8 cellular contexts compared by ENCODE assay signal in the genomic region with DNA sequence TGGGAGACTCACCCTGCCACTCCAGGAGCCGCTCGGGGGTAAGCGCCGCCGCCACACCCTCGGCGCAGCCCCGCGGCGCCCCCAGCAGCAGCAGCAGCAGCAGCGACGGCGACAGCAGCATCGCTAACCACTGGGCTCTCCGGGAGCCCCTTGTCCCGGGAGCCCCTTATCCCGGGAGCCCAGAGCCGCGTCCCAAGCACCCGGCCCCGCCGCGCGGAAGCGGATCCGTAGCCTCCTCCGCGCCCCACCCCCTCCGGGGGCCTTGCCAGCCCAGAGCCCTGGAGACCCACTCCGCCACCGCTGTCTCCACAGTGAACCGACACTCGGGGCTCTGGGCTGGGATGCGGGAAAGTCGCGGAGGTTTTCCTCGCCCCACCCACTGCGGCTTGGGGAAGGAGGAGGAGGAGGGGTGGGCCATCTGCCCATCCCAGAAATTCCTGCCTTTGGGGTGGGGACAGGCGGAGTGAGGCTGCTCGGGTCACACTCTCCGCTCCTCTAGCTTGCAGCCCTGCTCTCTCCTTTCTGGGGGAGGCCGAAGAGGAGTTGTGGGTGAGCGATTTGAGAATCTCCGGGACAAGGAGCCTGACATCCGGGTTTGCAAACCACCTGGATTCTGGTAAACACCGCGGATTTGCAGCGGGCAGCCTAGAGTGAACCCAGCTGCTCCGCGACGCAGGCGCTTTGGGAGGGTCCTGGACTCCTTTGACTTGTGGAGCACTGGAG. TPM values are rescaled to one million over a fixed set of nuclear protein-coding genes. Genes with fewer than 3 reads are reported as not detected.
DNase-seq lines count a peak whose midpoint lies in the region; ATAC-seq, FAIRE-seq and TF ChIP-seq lines count a peak whose summit lies in the region.

PLA2R1 (minus strand) TSS at position 333 of the 723 bp plus-strand sequence; CDS start at position 121, 212 bp downstream.

- RAD21 ChIA-PET in GM12878 (lab: Charles Lee; ENCODE audit: unreplicated experiment) = no interaction called here

- TF ChIP-seq POLR2A in GM12878 (IDR thresholded peaks at IDR 0.05; ENCODE audit: low read depth, low read length) = no peak

- peaks cover 6 to 11% of the 10 kb centered on the region in 2 experiments for H3K27me3 ChIP-seq in GM12878 (replicated peaks in 1 of 2; ENCODE audit: control insufficient read depth in 2 of 2, insufficient read depth in 2 of 2, low read length in 1 of 2)

- peak within 1 kb of the TSS; percentile 63 for H3K4me3 Mint-ChIP-seq in activated T-cell treated with anti-CD3 and anti-CD28 coated beads, Interleukin-2, amount 50 U/mL, for 4 hours

- FAIRE-seq in GM12878 (lab: Jason Lieb, UNC) = no peak

- WGBS in GM12878 (ENCODE audit: insufficient coverage, insufficient replicate concordance, low lambda C conversion rate, missing lambda C conversion rate) = 46% methylated on average over 34 of the region's 52 CpGs

- no peak within 1 kb of the TSS for H3K27ac ChIP-seq in GM12878 (ENCODE audit: control insufficient read depth, insufficient read depth)

- intact Hi-C loops in GM12878 (cut with micrococcal nuclease; ENCODE audit: unreplicated experiment) = no loop called here

- TF ChIP-seq CTCF in GM12878 (IDR thresholded peaks at IDR 0.05 in 2 of 3, conservative IDR thresholded peaks at IDR 0.05 in 1 of 3; ENCODE audit: control insufficient read depth in 2 of 3, extremely low read depth in 1 of 3, insufficient read depth in 1 of 3, low read depth in 3 of 3, low read length in 3 of 3) = no peak

- H3K9me3 Mint-ChIP-seq in activated T-cell treated with anti-CD3 and anti-CD28 coated beads, Interleukin-2, amount 50 U/mL, for 4 hours = no peaks in the 10 kb centered on the region

- no peaks in the 10 kb centered on the region for H3K4me1 ChIP-seq in GM12878 (ENCODE audit: control insufficient read depth, insufficient read depth, low read length)

- POLR2A ChIA-PET in GM12878 (lab: Charles Lee) = no interaction called here

- in situ Hi-C loops in GM12878 (cut with MboI) = no loop called here

- CTCF ChIA-PET in GM12878 (lab: Yijun Ruan, JAX) = no interaction called here

- H4K20me1 ChIP-seq in GM12878 (ENCODE audit: control insufficient read depth, insufficient read depth) = no peaks in the 10 kb centered on the region

- no peaks in the 10 kb centered on the region for H3K36me3 Mint-ChIP-seq in activated T-cell treated with anti-CD3 and anti-CD28 coated beads, Interleukin-2, amount 50 U/mL, for 4 hours (ENCODE audit: insufficient read depth)

- H3K4me1 Mint-ChIP-seq in activated T-cell treated with anti-CD3 and anti-CD28 coated beads, Interleukin-2, amount 50 U/mL, for 4 hours (ENCODE audit: low read depth) = peaks cover 5% of the 10 kb centered on the region

- no peak within 1 kb of the TSS for H3K4me3 ChIP-seq in GM12878
- peak within 1 kb of the TSS; percentile 53 for H3K4me3 ChIP-seq in iPS-11a (ENCODE audit: low read depth, low read length)

- TF ChIP-seq EP300 in GM12878 (IDR thresholded peaks at IDR 0.05; ENCODE audit: borderline replicate concordance in 1 of 2, control insufficient read depth in 1 of 2, low read depth in 2 of 2, low read length in 2 of 2) = no peak

- peaks cover 58% of the 10 kb centered on the region for H3K27me3 Mint-ChIP-seq in activated T-cell treated with anti-CD3 and anti-CD28 coated beads, Interleukin-2, amount 50 U/mL, for 4 hours (ENCODE audit: low read depth)

- H2AFZ ChIP-seq in GM12878 (ENCODE audit: control insufficient read depth, low read depth, low read length) = no peak within 1 kb of the TSS

- H3K4me2 ChIP-seq in GM12878 (ENCODE audit: control insufficient read depth, insufficient read depth) = no peak within 1 kb of the TSS

- DNase-seq in activated T-cell treated with anti-CD3 and anti-CD28 coated beads, Interleukin-2, amount 50 U/mL, for 4 hours = no peak
- DNase-seq in activated T-cell treated with anti-CD3 and anti-CD28 coated beads, Interleukin-2, amount 50 U/mL, for 1 hour = no peak
- DNase-seq in GM12878 (ENCODE audit: low read depth, low spot score) (no peak), renal cortical epithelial cell (ENCODE audit: low read depth) (peak; percentile 20), SHP77 treated with DMSO at 0.1 percent for 48 hours (lab: John Stamatoyannopoulos, UW) (no peak)

- BruUV-seq in GM12878 (replicated peaks; lab: Mats Ljungman, UMichigan) = no TSS peak

- H3K9me3 ChIP-seq in GM12878 (replicated peaks; ENCODE audit: control insufficient read depth, insufficient read depth, low read length) = no peaks in the 10 kb centered on the region

- peak; percentile 19 to 46 for ATAC-seq in activated T-cell treated with anti-CD3 and anti-CD28 coated beads, Interleukin-2, amount 50 U/mL, for 4 hours
- ATAC-seq in GM12878 = no peak; the same call in 2 of the 3 replicates
- no peak for ATAC-seq in GM19452 (IDR thresholded peaks at IDR 0.05; ENCODE audit: unreplicated experiment)
- ATAC-seq in GM21786 (IDR thresholded peaks at IDR 0.05; ENCODE audit: unreplicated experiment) = no peak

- H3K36me3 ChIP-seq in GM12878 (ENCODE audit: control insufficient read depth in 2 of 2, insufficient read depth in 2 of 2, low read length in 1 of 2) = no peaks in the 10 kb centered on the region

- SMC1A ChIA-PET in GM12878 (lab: Charles Lee; ENCODE audit: uncharacterized antibody, unreplicated experiment) = no interaction called here

- no peaks in the 10 kb centered on the region for H3K79me2 ChIP-seq in GM12878 (ENCODE audit: control insufficient read depth, insufficient read depth, low read length)

- no peak within 1 kb of the TSS for H3K9ac ChIP-seq in GM12878 (ENCODE audit: control insufficient read depth, insufficient read depth, low read length)

- no peak for TF ChIP-seq RAD21 in GM12878 (IDR thresholded peaks at IDR 0.05; ENCODE audit: insufficient read depth, low read depth, low read length)

TF ChIP-seq in GM12878, 131 proteins besides CTCF, POLR2A, EP300 and RAD21:
- TF ChIP-seq, protein P1, sequence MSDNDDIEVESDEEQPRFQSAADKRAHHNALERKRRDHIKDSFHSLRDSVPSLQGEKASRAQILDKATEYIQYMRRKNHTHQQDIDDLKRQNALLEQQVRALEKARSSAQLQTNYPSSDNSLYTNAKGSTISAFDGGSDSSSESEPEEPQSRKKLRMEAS (IDR thresholded peaks at IDR 0.05; ENCODE audit: low read depth, low read length) = no peak
- TF ChIP-seq SUZ12 (IDR thresholded peaks at IDR 0.05; ENCODE audit: unreplicated experiment) = peak; percentile 90
TF ChIP-seq in GM12878: peak in this region for 1.

RNA-seq across cellular contexts. Expression of gene PLA2R1, which starts in this region (rescaled TPM):
- total RNA-seq in activated T-cell treated with anti-CD3 and anti-CD28 coated beads, Interleukin-2, amount 50 U/mL, for 4 hours = under 1 TPM in 2 of 3 donors, not detected in 1; 0.03 to 0.05 TPM
- total RNA-seq in GM12878 (2013; cell fraction: nucleolus; rRNA removed) = 0.06 and 0.17 TPM in 2 replicates
- total RNA-seq in GM12878 (2014; rRNA removed) (under 0.01 TPM in 1 of 2 replicates, not detected in the other), GM12878 (2014; rRNA removed; fragmentation: Illumina TruSeq; extraction: Trizol) (not detected in 2 replicates), GM12878 (2021) (0.05 TPM in 1 of 2 replicates, not detected in the other), renal cortical epithelial cell (10.2 and 17.8 TPM in 2 replicates)
- not detected for polyA plus RNA-seq in GM12878 (2011; ENCODE audit: low read depth)
- polyA plus RNA-seq in GM12878 (2011; rRNA removed) (0.04 TPM in 1 of 2 replicates, not detected in the other), GM12878 (2014; fragmentation: Illumina TruSeq; extraction: Trizol) (not detected in 2 replicates), GM12878 (2014; fragmentation: Nextera tagmentation; extraction: Ambion mirVana) (under 1 TPM; 0.02 to 0.05 TPM), GM12878 (2014; rRNA removed) (0.01 TPM in 1 of 2 replicates, not detected in the other), GM12878 (2016; fragmentation: Nextera tagmentation; extraction: Ambion mirVana) (under 1 TPM in 1 of 2 experiments, not detected in 1; 0.03 TPM)
- polyA plus RNA-seq in GM12878 (2011; cell fraction: cytosol; rRNA removed) = not detected in 2 replicates
- 0.07 TPM in 1 of 2 replicates, not detected in the other for polyA plus RNA-seq in GM12878 (2011; cell fraction: nucleus; rRNA removed)
- 0.03 and 0.09 TPM in 2 replicates for polyA plus RNA-seq in GM12878 (2012)
- not detected in 2 replicates for polyA minus RNA-seq in GM12878 (2011; rRNA and poly(A)+ RNA removed)
- polyA minus RNA-seq in GM12878 (2011; cell fraction: cytosol; rRNA and poly(A)+ RNA removed) = not detected in 2 replicates
- polyA minus RNA-seq in GM12878 (2011; cell fraction: nucleus; rRNA and poly(A)+ RNA removed) = not detected in 2 replicates

Comparison
In these comparisons a context has a peak if more than half of its experiments do, and no peak if none do; other contexts are left out.
1. Peak in ATAC-seq in activated T-cell treated with anti-CD3 and anti-CD28 coated beads, Interleukin-2, amount 50 U/mL, for 4 hours; RNA of the gene not detected or under 1 TPM.